Comparison of ENCODE assay signal across 8 cellular contexts in the genomic region with DNA sequence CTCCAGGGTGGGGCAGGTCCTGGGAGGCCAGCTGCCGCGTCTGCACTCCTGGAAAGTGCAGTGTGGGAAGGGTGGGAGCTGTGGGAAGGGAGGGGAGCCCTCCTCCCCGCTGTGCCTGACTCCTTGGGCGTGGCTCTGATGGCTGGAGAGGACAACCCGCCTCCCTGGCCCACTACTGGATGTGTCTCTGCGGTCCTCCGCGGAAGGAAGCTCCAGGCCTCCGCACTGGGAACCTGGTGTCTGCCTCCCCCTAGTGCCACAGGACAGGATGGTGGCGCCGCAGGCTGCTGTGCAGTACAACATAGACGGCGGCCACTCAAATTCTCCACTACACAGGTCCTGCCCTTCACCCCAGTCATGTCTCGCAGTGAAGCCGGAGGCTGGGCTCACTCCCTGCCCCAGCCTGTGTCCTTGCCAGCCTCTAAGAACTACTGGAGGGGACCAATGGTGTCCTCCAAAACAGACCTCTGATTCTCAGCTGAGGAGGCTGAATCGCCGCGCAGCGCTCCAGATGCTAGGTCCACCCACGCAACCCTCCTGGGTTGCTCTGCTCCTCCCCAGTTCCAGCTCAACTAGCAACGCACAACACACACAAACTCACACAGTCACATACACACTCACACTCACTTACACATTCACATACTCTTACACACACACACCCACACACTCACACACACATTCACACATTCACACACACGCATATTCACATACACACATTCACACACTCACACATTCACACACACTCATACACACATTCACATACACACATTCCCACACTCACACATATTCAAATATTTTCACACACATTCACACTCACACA. TPM values are rescaled to one million over a fixed set of nuclear protein-coding genes. Genes with fewer than 3 reads are reported as not detected.
A peak's percentile ranks its signal among the peaks of the same experiment; 100 is the strongest.
DNase-seq lines count a peak whose midpoint lies in the region; ATAC-seq, FAIRE-seq and TF ChIP-seq lines count a peak whose summit lies in the region.

No MANE protein-coding gene starts in this region.

- peak; percentile 70 for TF ChIP-seq CTCF in LNCAP (IDR thresholded peaks at IDR 0.05)
- TF ChIP-seq CTCF in GM12878 (IDR thresholded peaks at IDR 0.05 in 2 of 3, conservative IDR thresholded peaks at IDR 0.05 in 1 of 3; ENCODE audit: control insufficient read depth in 2 of 3, extremely low read depth in 1 of 3, insufficient read depth in 1 of 3, low read depth in 3 of 3, low read length in 3 of 3) = peak in 2 of 3 experiments; percentile 55 to 59; a peak in 3 of 6 replicates

- H3K4me1 Mint-ChIP-seq in immature natural killer cell = peaks cover 4 to 6% of the 10 kb centered on the region in 2 donors

- H2AFZ ChIP-seq in GM12878 (ENCODE audit: control insufficient read depth, low read depth, low read length) = no peak overlapping the region

- 77% methylated on average over 22 of the region's 22 CpGs for WGBS in GM12878 (ENCODE audit: insufficient coverage, insufficient replicate concordance, low lambda C conversion rate, missing lambda C conversion rate)

- BruUV-seq in GM12878 (replicated peaks; lab: Mats Ljungman, UMichigan) = no TSS peak

- no peak for FAIRE-seq in GM12878 (lab: Jason Lieb, UNC)

- no peaks in the 10 kb centered on the region for H3K9me3 ChIP-seq in GM12878 (replicated peaks; ENCODE audit: control insufficient read depth, insufficient read depth, low read length)

- no peak for TF ChIP-seq EP300 in GM12878 (IDR thresholded peaks at IDR 0.05; ENCODE audit: borderline replicate concordance in 1 of 2, control insufficient read depth in 1 of 2, low read depth in 2 of 2, low read length in 2 of 2)

- RAD21 ChIA-PET in GM12878 (lab: Charles Lee; ENCODE audit: unreplicated experiment) = interaction anchor here (0.6 to 6.4 kb wide), 14 partner anchors 9 to 677 kb away, joined by 3 to 273 read pairs (median 4); a partner anchor contains a TSS

- H3K9ac ChIP-seq in GM12878 (ENCODE audit: control insufficient read depth, insufficient read depth, low read length) = no peak overlapping the region

- peak; percentile 73 for ATAC-seq in GM12878
- ATAC-seq in GM18498 (IDR thresholded peaks at IDR 0.05; ENCODE audit: unreplicated experiment) = no peak

- H3K4me1 ChIP-seq in GM12878 (ENCODE audit: control insufficient read depth, insufficient read depth, low read length) = peaks cover 22% of the 10 kb centered on the region

- TF ChIP-seq RAD21 in GM12878 (IDR thresholded peaks at IDR 0.05; ENCODE audit: insufficient read depth, low read depth, low read length) = peak; percentile 31

- no peak for TF ChIP-seq POLR2A in GM12878 (IDR thresholded peaks at IDR 0.05; ENCODE audit: low read depth, low read length)

- H3K79me2 ChIP-seq in GM12878 (ENCODE audit: control insufficient read depth, insufficient read depth, low read length) = no peaks in the 10 kb centered on the region

- peaks cover 5 to 11% (median 8%) of the 10 kb centered on the region in 3 donors for H3K27me3 Mint-ChIP-seq in immature natural killer cell (ENCODE audit: low read depth in 3 of 3)

- intact Hi-C loops in GM12878 (cut with micrococcal nuclease; ENCODE audit: unreplicated experiment) = loop anchor here (5.0 to 10.0 kb wide), 3 partner anchors 382 to 1885 kb away; a partner anchor contains a TSS

- no peak overlapping the region for H3K27ac Mint-ChIP-seq in immature natural killer cell

- CTCF ChIA-PET in GM12878 (lab: Yijun Ruan, JAX) = interaction anchor here (0.6 to 8.8 kb wide), 21 partner anchors 8 to 406 kb away, joined by 3 to 360 read pairs (median 8); a partner anchor contains a TSS

- POLR2A ChIA-PET in GM12878 (lab: Charles Lee) = interaction anchor here (2.8 kb wide), 1 partner anchor 8 kb away, joined by 47 read pairs; no protein-coding TSS in a partner anchor

- H3K9me3 Mint-ChIP-seq in immature natural killer cell = no peaks in the 10 kb centered on the region

- H3K4me3 ChIP-seq in GM12878 = no peak overlapping the region

- H3K36me3 ChIP-seq in GM12878 (ENCODE audit: control insufficient read depth in 2 of 2, insufficient read depth in 2 of 2, low read length in 1 of 2) = no peaks in the 10 kb centered on the region

- DNase-seq in GDM1 (lab: John Stamatoyannopoulos, UW) (peak; percentile 28), SHP77 treated with DMSO at 0.1 percent for 48 hours (lab: John Stamatoyannopoulos, UW) (peak; percentile 53), GM12878 (ENCODE audit: low read depth, low spot score) (no peak), iris pigment epithelial cell (ENCODE audit: low read depth) (peak; percentile 33), immature natural killer cell (no peak)
- peak; percentile 50 for DNase-seq in stimulated activated CD4-positive, alpha-beta T cell treated with anti-CD3 and anti-CD28 coated beads, Interleukin-4, amount 100 ng/mL, for 24 hours

- H3K27me3 ChIP-seq in GM12878 (replicated peaks in 1 of 2; ENCODE audit: control insufficient read depth in 2 of 2, insufficient read depth in 2 of 2, low read length in 1 of 2) = no peaks in the 10 kb centered on the region

- SMC1A ChIA-PET in GM12878 (lab: Charles Lee; ENCODE audit: uncharacterized antibody, unreplicated experiment) = interaction anchor here (0.6 to 12.1 kb wide), 19 partner anchors 9 to 384 kb away, joined by 3 to 318 read pairs (median 6); no protein-coding TSS in a partner anchor

- no peaks in the 10 kb centered on the region for H4K20me1 ChIP-seq in GM12878 (ENCODE audit: control insufficient read depth, insufficient read depth)

- H3K4me2 ChIP-seq in GM12878 (ENCODE audit: control insufficient read depth, insufficient read depth) = no peak overlapping the region

- H3K36me3 Mint-ChIP-seq in immature natural killer cell = no peaks in the 10 kb centered on the region

- no peak overlapping the region for H3K27ac ChIP-seq in GM12878 (ENCODE audit: control insufficient read depth, insufficient read depth)

- H3K4me3 Mint-ChIP-seq in immature natural killer cell = no peak overlapping the region

- in situ Hi-C loops in GM12878 (cut with MboI) = no loop called here

TF ChIP-seq in GM12878, 131 proteins besides CTCF, POLR2A, EP300 and RAD21 (continues in another document):
- no peak for TF ChIP-seq POLR2AphosphoS2 (IDR thresholded peaks at IDR 0.05; ENCODE audit: low read depth, low read length)
- TF ChIP-seq HDAC2 (IDR thresholded peaks at IDR 0.05) = no peak
- TF ChIP-seq, protein P1, sequence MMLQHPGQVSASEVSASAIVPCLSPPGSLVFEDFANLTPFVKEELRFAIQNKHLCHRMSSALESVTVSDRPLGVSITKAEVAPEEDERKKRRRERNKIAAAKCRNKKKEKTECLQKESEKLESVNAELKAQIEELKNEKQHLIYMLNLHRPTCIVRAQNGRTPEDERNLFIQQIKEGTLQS (IDR thresholded peaks at IDR 0.05; ENCODE audit: borderline replicate concordance, extremely low read depth, low read depth, low read length) = no peak
- TF ChIP-seq SUPT20H (IDR thresholded peaks at IDR 0.05; ENCODE audit: borderline replicate concordance, control insufficient read depth, low read depth, low read length) = no peak
- TF ChIP-seq NR2F1 (conservative IDR thresholded peaks at IDR 0.05) = no peak
- TF ChIP-seq FOXK2 (IDR thresholded peaks at IDR 0.05) = no peak
- TF ChIP-seq NFXL1 (IDR thresholded peaks at IDR 0.05; ENCODE audit: borderline replicate concordance) = no peak

RNA-seq across cellular contexts. Expression of a gene that starts 12.4 kb away (rescaled TPM):
- total RNA-seq in GM12878 (2013; cell fraction: nucleolus; rRNA removed) = 0.48 and 1.6 TPM in 2 replicates
- 0.06 and 0.11 TPM in 2 replicates for total RNA-seq in GM12878 (2014; rRNA removed)
- 0.05 and 0.09 TPM in 2 replicates for total RNA-seq in GM12878 (2014; rRNA removed; fragmentation: Illumina TruSeq; extraction: Trizol)
- 0.13 TPM in 2 replicates for total RNA-seq in GM12878 (2021)
- 0.03 TPM for polyA plus RNA-seq in GM12878 (2011; ENCODE audit: low read depth)
- 0.18 and 0.20 TPM in 2 replicates for polyA plus RNA-seq in GM12878 (2011; rRNA removed)
- polyA plus RNA-seq in GM12878 (2011; cell fraction: cytosol; rRNA removed) = 0.39 and 0.47 TPM in 2 replicates
- polyA plus RNA-seq in GM12878 (2011; cell fraction: nucleus; rRNA removed) = 1.5 TPM in 2 replicates
- polyA plus RNA-seq in GM12878 (2012) = 0.15 and 0.39 TPM in 2 replicates
- 0.06 and 0.11 TPM in 2 replicates for polyA plus RNA-seq in GM12878 (2014; fragmentation: Illumina TruSeq; extraction: Trizol)
- under 1 TPM in 1 of 2 experiments, not detected in 1; 0.03 TPM for polyA plus RNA-seq in GM12878 (2014; fragmentation: Nextera tagmentation; extraction: Ambion mirVana)
- 0.06 and 0.10 TPM in 2 replicates for polyA plus RNA-seq in GM12878 (2014; rRNA removed)
- under 1 TPM; 0.03 TPM for polyA plus RNA-seq in GM12878 (2016; fragmentation: Nextera tagmentation; extraction: Ambion mirVana)
- polyA minus RNA-seq in GM12878 (2011; rRNA and poly(A)+ RNA removed) = 0.26 and 0.80 TPM in 2 replicates
- polyA minus RNA-seq in GM12878 (2011; cell fraction: cytosol; rRNA and poly(A)+ RNA removed) = 0.27 TPM in 1 of 2 replicates, not detected in the other
- polyA minus RNA-seq in GM12878 (2011; cell fraction: nucleus; rRNA and poly(A)+ RNA removed) = 2.3 and 3.7 TPM in 2 replicates
- polyA plus RNA-seq in immature natural killer cell = not detected

RNA-seq across cellular contexts. Expression of a gene that starts 15.1 kb away (rescaled TPM):
- total RNA-seq in GM12878 (2013; cell fraction: nucleolus; rRNA removed) = 0.56 and 0.64 TPM in 2 replicates
- total RNA-seq in GM12878 (2014; rRNA removed) (3.6 and 3.8 TPM in 2 replicates), GM12878 (2014; rRNA removed; fragmentation: Illumina TruSeq; extraction: Trizol) (1.2 and 1.5 TPM in 2 replicates), GM12878 (2021) (1.8 and 2.0 TPM in 2 replicates)
- polyA plus RNA-seq in GM12878 (2011; ENCODE audit: low read depth) = 3.6 TPM
- polyA plus RNA-seq in GM12878 (2011; rRNA removed) (3.2 and 4.5 TPM in 2 replicates), GM12878 (2014; fragmentation: Illumina TruSeq; extraction: Trizol) (1.9 TPM in 1 of 2 replicates, not detected in the other), GM12878 (2014; fragmentation: Nextera tagmentation; extraction: Ambion mirVana) (1 to 10 TPM; 1.6 to 1.9 TPM), GM12878 (2014; rRNA removed) (2.0 and 2.9 TPM in 2 replicates), GM12878 (2016; fragmentation: Nextera tagmentation; extraction: Ambion mirVana) (1 to 10 TPM; 3.3 to 4.1 TPM), immature natural killer cell (10 to 100 TPM in 1 of 3 donors, 1 to 10 TPM in 2; 1.3 to 12.0 (median 3.4) TPM)
- polyA plus RNA-seq in GM12878 (2011; cell fraction: cytosol; rRNA removed) = 9.8 TPM in 2 replicates
- 2.4 and 8.4 TPM in 2 replicates for polyA plus RNA-seq in GM12878 (2011; cell fraction: nucleus; rRNA removed)
- polyA plus RNA-seq in GM12878 (2012) = 4.5 and 6.7 TPM in 2 replicates
- polyA minus RNA-seq in GM12878 (2011; rRNA and poly(A)+ RNA removed) = 2.9 and 5.7 TPM in 2 replicates
- not detected in 2 replicates for polyA minus RNA-seq in GM12878 (2011; cell fraction: cytosol; rRNA and poly(A)+ RNA removed)
- polyA minus RNA-seq in GM12878 (2011; cell fraction: nucleus; rRNA and poly(A)+ RNA removed) = 1.5 and 1.9 TPM in 2 replicates

Comparison
In these comparisons a context has a peak if more than half of its experiments do, and no peak if none do; other contexts are left out.
1. DNase-seq: peak in GDM1 (single experiment), SHP77 treated with DMSO at 0.1 percent for 48 hours (single experiment), iris pigment epithelial cell (single experiment) and stimulated activated CD4-positive, alpha-beta T cell treated with anti-CD3 and anti-CD28 coated beads, Interleukin-4, amount 100 ng/mL, for 24 hours (single experiment); none in GM12878 (single experiment) and immature natural killer cell (0 of 3).